In the genomic region with DNA sequence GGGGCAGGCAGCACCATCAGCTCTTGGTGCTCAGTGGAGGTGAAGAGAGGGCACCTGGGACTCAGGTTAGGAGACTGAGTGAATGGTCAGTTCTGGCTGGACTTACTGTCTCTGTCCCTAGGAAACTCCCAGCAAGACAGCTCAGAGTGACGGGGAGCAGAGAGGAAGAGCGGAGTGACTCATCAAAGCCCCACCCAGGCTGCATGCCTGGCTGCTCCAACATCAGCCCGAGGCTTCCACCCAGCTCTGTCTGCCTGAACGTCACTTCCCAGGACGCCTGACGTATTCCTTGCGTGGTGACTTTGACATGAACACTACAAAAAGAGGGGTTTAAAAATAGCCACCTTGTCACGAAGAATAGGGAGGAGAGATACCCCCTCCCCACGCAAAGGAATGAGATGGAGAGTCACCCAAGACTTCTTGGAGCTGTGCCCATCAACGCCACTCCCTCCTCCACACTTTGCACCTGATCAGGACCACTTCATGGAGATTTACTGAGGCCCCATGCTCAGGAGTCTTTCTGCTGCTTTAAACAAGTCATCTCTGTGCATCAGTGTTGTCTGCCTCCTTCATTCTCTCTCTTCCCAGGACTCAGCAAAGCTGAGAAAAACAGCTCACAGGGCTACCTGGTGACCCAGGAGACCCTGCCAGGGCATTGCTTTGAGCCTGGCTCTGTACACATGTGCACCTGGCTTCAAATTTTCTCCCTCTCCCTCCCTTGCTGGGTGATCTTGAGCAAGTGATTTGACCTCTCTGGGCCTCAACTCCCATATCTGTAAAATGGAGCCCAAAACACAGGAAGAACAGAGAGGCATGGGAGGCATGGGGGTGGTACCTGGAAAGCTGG, we compare ENCODE assay signal across 1 cellular context.
TF ChIP-seq lines count a peak whose summit lies in the region.

No MANE protein-coding gene starts in this region.

TF ChIP-seq in HepG2, 621 proteins besides CTCF, POLR2A, EP300 and RAD21 (continued from another document):
- TF ChIP-seq ARID5B (CRISPR knock-in tag; IDR thresholded peaks at IDR 0.05): no peak
